ENCODE assay signal across 23 cellular contexts in the genomic region with DNA sequence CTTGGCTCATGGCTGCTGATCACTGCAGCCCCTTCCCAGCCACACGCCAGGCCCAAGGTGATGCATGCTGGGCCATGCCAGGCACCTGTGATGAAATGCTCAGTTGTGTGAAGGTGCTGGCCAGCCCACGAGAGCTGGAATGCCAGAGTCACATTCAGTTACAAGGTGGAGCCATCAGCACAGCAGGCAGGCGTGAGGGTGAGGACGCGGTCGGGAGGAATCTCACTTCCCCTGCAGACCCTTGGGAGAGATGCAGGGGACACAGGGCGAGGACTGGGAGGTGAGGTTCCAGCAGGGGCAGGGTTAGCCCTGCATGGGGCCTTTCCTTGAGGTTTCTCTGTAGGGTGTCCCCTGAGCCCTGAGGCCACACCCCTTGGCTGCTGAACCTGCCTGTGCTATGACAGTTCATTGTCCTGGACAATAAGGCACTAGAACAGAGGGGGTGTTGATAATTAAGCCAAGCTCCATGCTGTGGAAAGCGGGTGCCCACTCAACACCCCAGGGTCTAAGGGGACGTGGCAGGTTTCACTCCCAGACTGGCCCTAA.
DNase-seq lines count a peak whose midpoint lies in the region; ATAC-seq and TF ChIP-seq lines count a peak whose summit lies in the region.
"Had no signal": no experiment of that assay in that cellular context is flagged by ENCODE, and none has a peak within 500 bp of the region (broad histone marks: within the 10 kb centered on the region; RNA-seq: fewer than 3 reads in every experiment).

No MANE protein-coding gene starts in this region.

- peaks cover 0 to 10% (median 0%) of the 10 kb centered on the region in 3 donors for H3K27me3 ChIP-seq in sigmoid colon

- no peaks in the 10 kb centered on the region for H3K4me1 ChIP-seq in sigmoid colon

- H3K9me3 ChIP-seq in sigmoid colon: no peaks in the 10 kb centered on the region

- H3K27ac Mint-ChIP-seq in chondrocyte (ENCODE audit: unreplicated experiment): no peak overlapping the region

- intact Hi-C loops in sigmoid colon (cut with DNase I): no loop called here

- no peak overlapping the region for H3K4me3 Mint-ChIP-seq in chondrocyte (ENCODE audit: unreplicated experiment)
- H3K4me3 Mint-ChIP-seq: CD8-positive, alpha-beta memory T cell had no signal

- no peak overlapping the region for H3K4me3 ChIP-seq in sigmoid colon

- H3K27me3 Mint-ChIP-seq in chondrocyte (ENCODE audit: low read depth): peaks cover 9% of the 10 kb centered on the region

- no peak for TF ChIP-seq CTCF in chondrocyte (IDR thresholded peaks at IDR 0.05)
- TF ChIP-seq CTCF in sigmoid colon (IDR thresholded peaks at IDR 0.05): no peak

- H3K27ac ChIP-seq in sigmoid colon: no peak overlapping the region
- H3K27ac ChIP-seq: 22Rv1, C4-2B had no signal

- WGBS in sigmoid colon, 2 donors: 46 to 66% methylated on average over 9 of the region's 9 CpGs

- no peaks in the 10 kb centered on the region for H3K36me3 Mint-ChIP-seq in chondrocyte (ENCODE audit: low read depth)
- H3K36me3 Mint-ChIP-seq: CD8-positive, alpha-beta memory T cell had no signal

- no peaks in the 10 kb centered on the region for H3K36me3 ChIP-seq in sigmoid colon

- no peak for TF ChIP-seq EP300 in sigmoid colon (IDR thresholded peaks at IDR 0.05)

- TF ChIP-seq POLR2A in sigmoid colon (IDR thresholded peaks at IDR 0.05): no peak

- H3K9me3 Mint-ChIP-seq in chondrocyte (ENCODE audit: low read depth): no peaks in the 10 kb centered on the region
- H3K9me3 Mint-ChIP-seq: CD8-positive, alpha-beta memory T cell had no signal

- H3K4me1 Mint-ChIP-seq in chondrocyte (ENCODE audit: low read depth): no peaks in the 10 kb centered on the region
- H3K4me1 Mint-ChIP-seq: CD8-positive, alpha-beta memory T cell had no signal

- peak; percentile 26 for ATAC-seq in left lobe of liver
- ATAC-seq: Panc1 had no signal

- DNase-seq in NCI-H748 (lab: John Stamatoyannopoulos, UW; ENCODE audit: unreplicated experiment) (peak; percentile 22), NCI-H748 treated with DMSO at 0.1 percent for 48 hours (lab: John Stamatoyannopoulos, UW) (no peak), chondrocyte (ENCODE audit: low spot score) (peak; percentile 80), left lobe of liver (ENCODE audit: low spot score) (no peak), sigmoid colon (peak; percentile 35), dedifferentiated amniotic fluid mesenchymal stem cell (ENCODE audit: extremely low spot score) (no peak), SW480 (ENCODE audit: low spot score) (no peak), foreskin melanocyte (no peak)
- DNase-seq: ACHN; Calu3; CD8-positive, alpha-beta memory T cell; DMS153; GOT3; KG1; NCI-H1092; NCI-H1436; NCI-H187 treated with DMSO at 0.1 percent for 48 hours; NCI-H2107; NCI-H774; NK-92 treated with Interleukin-12 subunit alpha and Interleukin-12 subunit beta, amount 100 ng/mL, for 24 hours had no signal

Comparison
In these comparisons a context has a peak if more than half of its experiments do, and no peak if none do; other contexts are left out.
1. DNase-seq: peak in NCI-H748 (single experiment), chondrocyte (single experiment) and sigmoid colon (single experiment); none in NCI-H748 treated with DMSO at 0.1 percent for 48 hours (single experiment), left lobe of liver (single experiment), dedifferentiated amniotic fluid mesenchymal stem cell (single experiment), SW480 (single experiment) and foreskin melanocyte (single experiment).